1 cellular context compared by ENCODE assay signal in the genomic region with DNA sequence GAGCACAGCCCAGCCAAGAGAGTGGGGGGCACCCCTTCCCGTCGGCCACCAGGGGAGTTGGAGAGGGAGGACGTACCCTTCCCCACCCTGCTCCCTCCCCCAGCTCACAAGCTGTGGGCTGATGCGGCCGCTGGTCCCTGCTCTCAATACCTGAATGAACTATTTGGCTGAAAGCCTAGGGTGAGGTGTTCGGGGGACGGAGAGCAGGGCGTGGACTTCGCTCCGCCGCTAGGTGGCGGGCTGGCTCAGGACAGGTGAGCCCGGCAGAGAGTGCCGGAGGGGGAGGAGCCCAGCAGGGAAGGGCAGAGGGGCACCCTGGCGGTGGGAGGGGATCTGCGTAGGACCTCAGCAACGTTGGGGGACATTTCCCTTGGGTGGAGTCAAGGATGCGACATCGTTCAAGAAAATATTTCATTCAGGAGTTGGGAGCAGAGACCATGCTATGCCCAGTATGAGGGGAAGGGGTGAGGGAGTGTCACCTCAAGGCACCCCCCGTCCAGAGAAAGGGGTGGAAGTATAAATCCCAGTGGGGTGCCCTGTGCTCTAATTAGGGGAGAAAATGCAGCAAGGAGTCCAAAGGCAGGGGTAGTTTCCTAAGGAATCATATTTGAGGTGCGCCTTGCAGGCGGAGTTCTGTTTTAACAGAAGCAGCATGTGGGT.
TF ChIP-seq lines count a peak whose summit lies in the region.

No MANE protein-coding gene starts in this region.

TF ChIP-seq in endothelial cell of umbilical vein, 7 proteins besides CTCF, POLR2A, EP300 and RAD21:
- TF ChIP-seq MYC (IDR thresholded peaks at IDR 0.05; ENCODE audit: low read depth, low read length) (no peak), GATA2 (IDR thresholded peaks at IDR 0.05; ENCODE audit: insufficient read depth, insufficient read length, low read depth, low read length) (no peak), FOS (IDR thresholded peaks at IDR 0.05; ENCODE audit: borderline replicate concordance, insufficient read depth, low read length) (no peak), JUN (IDR thresholded peaks at IDR 0.05; ENCODE audit: borderline replicate concordance, insufficient read depth, insufficient read length, low read depth) (no peak), POLR2AphosphoS5 (IDR thresholded peaks at IDR 0.05; ENCODE audit: insufficient read depth, low read depth, low read length) (no peak), EZH2 (IDR thresholded peaks at IDR 0.05; ENCODE audit: borderline replicate concordance, low read depth, low read length, severe bottlenecking) (no peak)
- TF ChIP-seq, protein P1, sequence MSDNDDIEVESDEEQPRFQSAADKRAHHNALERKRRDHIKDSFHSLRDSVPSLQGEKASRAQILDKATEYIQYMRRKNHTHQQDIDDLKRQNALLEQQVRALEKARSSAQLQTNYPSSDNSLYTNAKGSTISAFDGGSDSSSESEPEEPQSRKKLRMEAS (IDR thresholded peaks at IDR 0.05; ENCODE audit: insufficient read depth, insufficient read length), result no peak
